Comparison of ENCODE assay signal across 11 cellular contexts in genomic region chr7:54542920-54543539, GRCh38. TPM values are rescaled to one million over a fixed set of nuclear protein-coding genes. Genes with fewer than 3 reads are reported as not detected.
A peak's percentile ranks its signal among the peaks of the same experiment; 100 is the strongest.
DNase-seq lines count a peak whose midpoint lies in the region; ATAC-seq and TF ChIP-seq lines count a peak whose summit lies in the region.
"Had no signal": no experiment of that assay in that cellular context is flagged by ENCODE, and none has a peak within 500 bp of the region (broad histone marks: within the 10 kb centered on the region; RNA-seq: fewer than 3 reads in every experiment).

No MANE protein-coding gene starts in this region.

- H3K27ac ChIP-seq in HUES48 (ENCODE audit: low read depth, low read length) (no peak overlapping the region), fibroblast of lung (ENCODE audit: insufficient read depth, low read length) (no peak overlapping the region)
- H3K27ac ChIP-seq: SK-N-MC had no signal

- no peak for TF ChIP-seq CTCF in fibroblast of lung (conservative IDR thresholded peaks at IDR 0.05 in 1 of 2, IDR thresholded peaks at IDR 0.05 in 1 of 2; ENCODE audit: low read depth in 1 of 2, low read length in 2 of 2)

- no peak overlapping the region for H3K4me2 ChIP-seq in fibroblast of lung (ENCODE audit: extremely low read depth, insufficient read depth, low read length)

- ATAC-seq in HG03460 (IDR thresholded peaks at IDR 0.05; ENCODE audit: unreplicated experiment) (no peak), HG03039 (IDR thresholded peaks at IDR 0.05; ENCODE audit: unreplicated experiment) (no peak)
- ATAC-seq: K562 had no signal

- H3K9ac ChIP-seq in HUES48 (ENCODE audit: low read depth, low read length), result no peak overlapping the region
- no peak overlapping the region for H3K9ac ChIP-seq in fibroblast of lung (ENCODE audit: insufficient read depth, low read length)

- H3K4me3 ChIP-seq in HUES48 (ENCODE audit: low read depth, low read length) (peak overlapping the region; percentile 71), fibroblast of lung (replicated peaks in 1 of 4; ENCODE audit: control extremely low read depth in 1 of 4, insufficient read depth in 1 of 4, low read depth in 3 of 4, low read length in 4 of 4) (no peak overlapping the region)
- H3K4me3 ChIP-seq: HAP-1, K562, SK-N-MC had no signal

- H3K9me3 ChIP-seq in HUES48 (ENCODE audit: control insufficient read depth, insufficient read depth, low read length), result no peaks in the 10 kb centered on the region
- H3K9me3 ChIP-seq in fibroblast of lung (ENCODE audit: control insufficient read depth, insufficient read depth, low read depth, low read length), result no peaks in the 10 kb centered on the region
- H3K9me3 ChIP-seq: HAP-1 had no signal

- H3K27me3 ChIP-seq in HUES48 (ENCODE audit: control insufficient read depth, insufficient read depth, low read length), result peaks cover 72% of the 10 kb centered on the region
- peaks cover 20% of the 10 kb centered on the region for H3K27me3 ChIP-seq in fibroblast of lung (ENCODE audit: control insufficient read depth, insufficient read depth, low read length)

- H2AFZ ChIP-seq in fibroblast of lung (ENCODE audit: low read length), result no peak overlapping the region

- H3K4me1 ChIP-seq in HUES48 (ENCODE audit: control insufficient read depth, insufficient read depth, low read length), result peaks cover 24% of the 10 kb centered on the region
- no peaks in the 10 kb centered on the region for H3K4me1 ChIP-seq in fibroblast of lung (ENCODE audit: control insufficient read depth, extremely low read depth, insufficient read depth, low read length)
- H3K4me1 ChIP-seq: HAP-1 had no signal

- no peaks in the 10 kb centered on the region for H3K79me2 ChIP-seq in fibroblast of lung (ENCODE audit: control insufficient read depth, insufficient read depth, low read length)

- DNase-seq in RPMI8226 (peak; percentile 6), fibroblast of lung (ENCODE audit: low read depth in 2 of 2) (peak; percentile 2 to 37), retina (peak; percentile 87), NCI-H1105 (lab: John Stamatoyannopoulos, UW) (no peak), activated gamma-delta T cell treated with Interleukin-2 at 50 U/mL for 16 hours (no peak)

- H3K36me3 ChIP-seq in HUES48 (ENCODE audit: control insufficient read depth, insufficient read depth, low read length), result no peaks in the 10 kb centered on the region
- no peaks in the 10 kb centered on the region for H3K36me3 ChIP-seq in fibroblast of lung (ENCODE audit: control insufficient read depth, insufficient read depth, low read length)
- H3K36me3 ChIP-seq: HAP-1 had no signal

- no peaks in the 10 kb centered on the region for H4K20me1 ChIP-seq in fibroblast of lung (ENCODE audit: control insufficient read depth, extremely low read depth, insufficient read depth, low read length)

RNA-seq across cellular contexts. Expression of gene VSTM2A, which starts 0.9 kb away (rescaled TPM):
- not detected in 2 replicates for total RNA-seq in fibroblast of lung
- not detected in 2 replicates for polyA plus RNA-seq in fibroblast of lung
- not detected in 2 replicates for polyA plus RNA-seq in fibroblast of lung (2012)
- not detected in 2 replicates for polyA minus RNA-seq in fibroblast of lung (ENCODE audit: low replicate concordance)
- total RNA-seq: K562 had no signal
- polyA plus RNA-seq: K562 had no signal

Comparison
In these comparisons a context has a peak if more than half of its experiments do, and no peak if none do; other contexts are left out.
1. DNase-seq: peak in RPMI8226 (single experiment), fibroblast of lung (2 of 2) and retina (single experiment); none in NCI-H1105 (single experiment) and activated gamma-delta T cell treated with Interleukin-2 at 50 U/mL for 16 hours (single experiment).